ENCODE assay signal across 1 cellular context in the genomic region with DNA sequence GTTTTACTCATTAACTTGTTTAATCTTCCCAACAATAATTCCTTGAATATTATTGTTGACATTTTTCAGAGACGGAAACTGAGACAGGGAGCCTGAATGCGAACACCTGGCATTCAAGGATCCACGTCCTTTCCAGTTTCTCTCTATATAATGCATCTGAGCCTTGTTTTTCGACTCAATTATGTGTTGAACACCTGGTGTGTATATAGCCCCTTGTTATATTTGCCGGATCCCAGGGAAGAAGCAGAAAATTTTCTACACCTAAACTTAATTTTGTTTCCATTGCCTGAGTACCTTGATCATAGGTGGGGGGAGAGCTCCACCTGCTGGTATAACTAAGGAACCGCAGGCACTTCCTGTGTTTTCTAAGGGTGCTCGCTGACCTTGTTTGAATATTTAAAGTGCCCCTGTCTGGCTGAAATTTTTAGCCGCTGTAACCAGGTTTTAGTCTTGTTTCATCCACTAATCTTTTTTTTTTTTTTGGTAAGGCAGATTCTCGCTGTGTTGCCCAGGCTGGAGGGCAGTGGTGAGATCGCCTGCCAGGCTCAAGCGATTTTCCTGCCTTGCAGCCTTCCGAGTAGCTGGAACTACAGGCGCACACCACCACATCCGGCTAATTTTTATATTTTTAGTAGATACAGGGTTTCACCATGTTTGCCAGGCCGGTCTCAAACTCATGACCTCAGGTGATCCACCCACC.
TF ChIP-seq lines count a peak whose summit lies in the region.

No MANE protein-coding gene starts in this region.

TF ChIP-seq in liver, 16 proteins besides CTCF, POLR2A, EP300 and RAD21 (continued from another document):
- TF ChIP-seq, protein P1, sequence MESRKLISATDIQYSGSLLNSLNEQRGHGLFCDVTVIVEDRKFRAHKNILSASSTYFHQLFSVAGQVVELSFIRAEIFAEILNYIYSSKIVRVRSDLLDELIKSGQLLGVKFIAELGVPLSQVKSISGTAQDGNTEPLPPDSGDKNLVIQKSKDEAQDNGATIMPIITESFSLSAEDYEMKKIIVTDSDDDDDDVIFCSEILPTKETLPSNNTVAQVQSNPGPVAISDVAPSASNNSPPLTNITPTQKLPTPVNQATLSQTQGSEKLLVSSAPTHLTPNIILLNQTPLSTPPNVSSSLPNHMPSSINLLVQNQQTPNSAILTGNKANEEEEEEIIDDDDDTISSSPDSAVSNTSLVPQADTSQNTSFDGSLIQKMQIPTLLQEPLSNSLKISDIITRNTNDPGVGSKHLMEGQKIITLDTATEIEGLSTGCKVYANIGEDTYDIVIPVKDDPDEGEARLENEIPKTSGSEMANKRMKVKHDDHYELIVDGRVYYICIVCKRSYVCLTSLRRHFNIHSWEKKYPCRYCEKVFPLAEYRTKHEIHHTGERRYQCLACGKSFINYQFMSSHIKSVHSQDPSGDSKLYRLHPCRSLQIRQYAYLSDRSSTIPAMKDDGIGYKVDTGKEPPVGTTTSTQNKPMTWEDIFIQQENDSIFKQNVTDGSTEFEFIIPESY (IDR thresholded peaks at IDR 0.05) = no peak
